In the genomic region with DNA sequence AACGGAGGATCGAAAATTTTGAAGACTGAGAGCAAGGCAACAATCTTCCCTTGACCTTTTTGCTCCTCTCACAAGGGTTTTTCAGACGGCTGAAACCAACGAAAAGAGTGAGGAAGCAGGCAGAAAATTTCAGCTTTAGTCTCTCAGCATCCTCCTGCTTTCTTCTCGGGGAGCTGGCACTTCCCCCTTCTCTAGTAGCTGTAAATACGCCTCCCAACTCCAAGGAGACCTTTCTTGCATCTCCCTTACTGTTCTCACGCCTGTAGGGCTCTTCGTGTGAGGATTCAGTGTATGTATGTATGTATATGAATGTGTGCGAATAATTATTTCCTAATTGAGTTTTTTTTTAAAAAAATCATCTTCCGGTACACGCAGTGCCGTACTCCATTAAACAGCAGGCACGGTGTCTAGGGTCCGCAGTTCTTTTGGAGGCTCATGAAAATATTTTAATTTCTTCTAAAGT, we compare ENCODE assay signal across 7 cellular contexts.
DNase-seq lines count a peak whose midpoint lies in the region; ATAC-seq, FAIRE-seq and TF ChIP-seq lines count a peak whose summit lies in the region.

No MANE protein-coding gene starts in this region.

- H3K4me1 Mint-ChIP-seq in astrocyte (ENCODE audit: low read depth, unreplicated experiment): peaks cover 9% of the 10 kb centered on the region

- peak; percentile 60 for DNase-seq in NCI-H82 (lab: John Stamatoyannopoulos, UW)
- no peak for DNase-seq in astrocyte (ENCODE audit: low read depth)
- DNase-seq in iPS DF 6.9 (ENCODE audit: low read depth, low spot score): no peak
- no peak for DNase-seq in skeletal muscle cell (ENCODE audit: low read depth)
- no peak for DNase-seq in HTR-8/SVneo (ENCODE audit: insufficient read length, low spot score)

- H3K4me1 ChIP-seq in astrocyte (ENCODE audit: insufficient read depth, low read length) (peaks cover 5% of the 10 kb centered on the region), iPS DF 6.9 (ENCODE audit: control insufficient read depth, insufficient read depth, low read length) (no peaks in the 10 kb centered on the region)

- H3K4me3 ChIP-seq in GM08714 (ENCODE audit: low read length) (peak overlapping the region; percentile 86), astrocyte (ENCODE audit: insufficient read depth, low read depth, low read length) (peak overlapping the region; percentile 87), iPS DF 6.9 (ENCODE audit: low read length) (peak overlapping the region; percentile 33; the same call in 1 of the 2 replicates), skeletal muscle cell (ENCODE audit: low read depth, low read length) (peak overlapping the region; percentile 62)

- no peaks in the 10 kb centered on the region for H4K20me1 ChIP-seq in astrocyte (ENCODE audit: insufficient read depth, low read length)

- peak overlapping the region; percentile 66 for H2AFZ ChIP-seq in astrocyte (ENCODE audit: low read depth, low read length)

- H3K27ac ChIP-seq in astrocyte (ENCODE audit: low read depth, low read length) (peak overlapping the region; percentile 89), iPS DF 6.9 (ENCODE audit: low read length) (no peak overlapping the region)

- peak overlapping the region; percentile 95 for H3K27ac Mint-ChIP-seq in astrocyte (ENCODE audit: unreplicated experiment)

- no peaks in the 10 kb centered on the region for H3K36me3 Mint-ChIP-seq in astrocyte (ENCODE audit: low read depth, unreplicated experiment)

- H3K9me3 Mint-ChIP-seq in astrocyte (ENCODE audit: unreplicated experiment): no peaks in the 10 kb centered on the region

- no peak for TF ChIP-seq CTCF in astrocyte (IDR thresholded peaks at IDR 0.05; ENCODE audit: insufficient read depth, low read depth, low read length)

- no peaks in the 10 kb centered on the region for H3K36me3 ChIP-seq in astrocyte (ENCODE audit: insufficient read depth, low read length)
- H3K36me3 ChIP-seq in iPS DF 6.9 (ENCODE audit: control insufficient read depth, insufficient read depth, low read length): no peaks in the 10 kb centered on the region

- WGBS in iPS DF 6.9 (ENCODE audit: insufficient coverage, insufficient read length): no CpG with 5 or more reads among the region's 14 CpGs

- peak; percentile 12 for ATAC-seq in HG02588 (IDR thresholded peaks at IDR 0.05; ENCODE audit: unreplicated experiment)

- peak overlapping the region; percentile 91 for H3K4me3 Mint-ChIP-seq in astrocyte (ENCODE audit: unreplicated experiment)

- H3K27me3 ChIP-seq in astrocyte (ENCODE audit: insufficient read depth, low read length) (no peaks in the 10 kb centered on the region), iPS DF 6.9 (ENCODE audit: control insufficient read depth, insufficient read depth, low read length) (no peaks in the 10 kb centered on the region)

- peak overlapping the region; percentile 85 for H3K4me2 ChIP-seq in astrocyte (ENCODE audit: low read length)

- H3K79me2 ChIP-seq in astrocyte (ENCODE audit: insufficient read depth, low read length): no peaks in the 10 kb centered on the region

- H3K9me3 ChIP-seq in astrocyte (ENCODE audit: insufficient read depth, low read depth, low read length) (no peaks in the 10 kb centered on the region), iPS DF 6.9 (ENCODE audit: control insufficient read depth, insufficient read depth, low read length) (no peaks in the 10 kb centered on the region)

- FAIRE-seq in astrocyte (lab: Jason Lieb, UNC) (no peak), HTR-8/SVneo (lab: Jason Lieb, UNC) (no peak)

- no peaks in the 10 kb centered on the region for H3K27me3 Mint-ChIP-seq in astrocyte (ENCODE audit: low read depth, unreplicated experiment)

- H3K9ac ChIP-seq in astrocyte (ENCODE audit: low read length): peak overlapping the region; percentile 91

Comparison
In these comparisons a context has a peak if more than half of its experiments do, and no peak if none do; other contexts are left out.
1. H3K4me3 ChIP-seq: peak in every context shown above with its lines; median percentile 87 in astrocyte; 86 in GM08714; 62 in skeletal muscle cell; 33 in iPS DF 6.9.